Comparison of ENCODE assay signal across 22 cellular contexts in the genomic region with DNA sequence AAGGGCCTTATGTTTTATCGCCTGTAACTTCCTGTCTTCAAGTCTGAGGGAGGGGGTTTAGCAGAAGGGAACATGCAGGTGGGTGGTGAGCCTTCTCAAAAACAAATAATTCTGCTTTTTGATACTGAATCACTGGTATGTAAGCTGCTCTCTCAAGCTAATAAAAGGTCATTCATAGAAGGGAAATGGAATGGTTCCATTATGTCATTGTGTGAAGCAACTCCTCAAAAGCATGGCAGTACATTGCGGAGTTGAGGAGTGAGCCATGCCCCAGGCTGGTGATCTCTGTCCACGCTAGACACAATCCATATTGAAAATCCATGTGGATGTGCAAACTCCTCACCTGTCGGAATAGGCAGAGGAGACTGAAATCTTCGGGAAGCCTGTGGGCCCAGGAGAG.
"Had no signal": no experiment of that assay in that cellular context is flagged by ENCODE, and none has a peak within 500 bp of the region (broad histone marks: within the 10 kb centered on the region; RNA-seq: fewer than 3 reads in every experiment).

No MANE protein-coding gene starts in this region.

- H3K36me3 ChIP-seq: esophagus muscularis mucosa, gastroesophageal sphincter, left ventricle myocardium inferior, sigmoid colon, tibial nerve, upper lobe of right lung, vagina had no signal

- H3K9me3 ChIP-seq: esophagus muscularis mucosa, gastroesophageal sphincter, left ventricle myocardium inferior, sigmoid colon, testis, tibial nerve, upper lobe of right lung, vagina had no signal

- H3K4me3 ChIP-seq: esophagus muscularis mucosa, gastroesophageal sphincter, left ventricle myocardium inferior, lung, sigmoid colon, skin epidermis, testis, tibial nerve, upper lobe of right lung, vagina had no signal

- DNase-seq: effector memory CD8-positive, alpha-beta T cell; glutamatergic neuron; kidney; left cardiac atrium; left ventricle myocardium inferior; mesenchymal stem cell; midbrain; nephron progenitor cell; sigmoid colon; stimulated activated CD4-positive, alpha-beta T cell treated with anti-CD3 and anti-CD28 coated beads, Interleukin-2, amount 100 ng/mL, for 24 hours; stimulated activated CD4-positive, alpha-beta T cell treated with anti-CD3 and anti-CD28 coated beads, Interleukin-4, amount 100 ng/mL, for 4 hours; stimulated activated naive B cell treated with anti-CD40 and anti-IgM and Interleukin-4, amounts not matched to agents 10 μg/mL and 1 μg/mL and 100 μg/mL, for 72 hours; stimulated activated naive CD8-positive, alpha-beta T cell treated with anti-CD3 and anti-CD28 coated beads, Interleukin-15, amount 100 ng/mL, for 72 hours; testis; upper lobe of right lung had no signal

- H3K27me3 ChIP-seq: esophagus muscularis mucosa, gastroesophageal sphincter, sigmoid colon, testis, tibial nerve, upper lobe of right lung, vagina had no signal

- H3K4me1 ChIP-seq: gastroesophageal sphincter, sigmoid colon, testis, upper lobe of right lung, vagina had no signal

- H3K27ac ChIP-seq: epithelial cell of prostate, esophagus muscularis mucosa, gastroesophageal sphincter, sigmoid colon, skin epidermis, testis, tibial nerve, upper lobe of right lung, vagina had no signal
